Comparison of ENCODE assay signal across 15 cellular contexts in the genomic region with DNA sequence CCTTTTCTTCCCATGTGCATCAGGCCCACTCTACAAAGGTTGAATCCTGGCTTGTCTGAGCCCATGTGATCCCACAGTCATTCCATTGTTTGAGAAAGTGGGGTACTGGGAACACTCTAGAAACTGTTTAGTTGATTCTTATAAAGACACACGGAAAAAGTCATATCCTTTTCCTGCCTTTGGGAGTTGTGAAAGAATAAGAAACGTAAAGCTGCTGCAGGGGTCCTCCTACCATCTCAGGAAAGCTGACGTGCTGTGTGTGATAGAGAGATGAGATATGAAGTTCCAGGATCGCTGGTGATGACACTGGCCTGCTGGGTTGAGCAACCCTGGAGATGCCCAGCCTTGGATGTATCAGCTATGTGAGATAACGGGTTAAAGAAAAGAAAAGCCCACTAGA. TPM values are rescaled to one million over a fixed set of nuclear protein-coding genes. Genes with fewer than 3 reads are reported as not detected.
DNase-seq lines count a peak whose midpoint lies in the region; ATAC-seq and TF ChIP-seq lines count a peak whose summit lies in the region.
"Had no signal": no experiment of that assay in that cellular context is flagged by ENCODE, and none has a peak within 500 bp of the region (broad histone marks: within the 10 kb centered on the region; RNA-seq: fewer than 3 reads in every experiment).

No MANE protein-coding gene starts in this region.

- H3K4me3 Mint-ChIP-seq in activated B cell treated with CpG ODN at 0.5 μM for 24 hours (no peak overlapping the region), endothelial cell (ENCODE audit: unreplicated experiment) (no peak overlapping the region)
- H3K4me3 Mint-ChIP-seq: CD4-positive, alpha-beta memory T cell had no signal

- peak; percentile 28 for DNase-seq in A673 (ENCODE audit: low spot score)
- DNase-seq in activated B cell treated with CpG ODN at 0.5 μM for 24 hours: no peak
- DNase-seq in endothelial cell (ENCODE audit: low spot score): peak; percentile 4
- peak; percentile 10 for DNase-seq in pulmonary artery endothelial cell (ENCODE audit: low read depth, low spot score)
- DNase-seq in thyroid gland: no peak
- no peak for DNase-seq in activated CD4-positive, CD25-positive, alpha-beta regulatory T cell treated with anti-CD3 and anti-CD28 coated beads, Interleukin-2, amount 50 U/mL, for 72 hours
- DNase-seq: BE2C; CD4-positive, alpha-beta memory T cell; DMS79 had no signal

- POLR2A ChIA-PET in A673 (lab: Charles Lee; ENCODE audit: low non-redundant PET) (no interaction called here), activated B cell treated with CpG ODN at 0.5 μM for 24 hours (lab: Charles Lee) (interaction anchor here (0.6 kb wide), 1 partner anchor 26 kb away, joined by 3 read pairs; no protein-coding TSS in a partner anchor)

- intact Hi-C loops in A673 (cut with micrococcal nuclease; ENCODE audit: unreplicated experiment) (no loop called here), activated B cell treated with CpG ODN at 0.5 μM for 24 hours (cut with micrococcal nuclease) (no loop called here), thyroid gland (cut with DNase I) (no loop called here)

- H3K27ac ChIP-seq in A673 (ENCODE audit: low read depth, low read length, poor library complexity, severe bottlenecking) (no peak overlapping the region), thyroid gland (no peak overlapping the region)
- H3K27ac ChIP-seq: C4-2B had no signal

- TF ChIP-seq CTCF in A673 (conservative IDR thresholded peaks at IDR 0.05; ENCODE audit: low read depth, low read length) (no peak), activated B cell treated with CpG ODN at 0.5 μM for 24 hours (IDR thresholded peaks at IDR 0.05) (no peak), endothelial cell (IDR thresholded peaks at IDR 0.05; ENCODE audit: unreplicated experiment) (no peak), thyroid gland (IDR thresholded peaks at IDR 0.05) (no peak)

- H3K27me3 ChIP-seq in A673 (replicated peaks; ENCODE audit: insufficient read depth, low read depth, low read length, poor library complexity) (peaks cover 3% of the 10 kb centered on the region), thyroid gland (no peaks in the 10 kb centered on the region)
- H3K27me3 ChIP-seq: BE2C had no signal

- H3K27me3 Mint-ChIP-seq in activated B cell treated with CpG ODN at 0.5 μM for 24 hours (no peaks in the 10 kb centered on the region), endothelial cell (ENCODE audit: unreplicated experiment) (peaks cover 2% of the 10 kb centered on the region)

- 39 to 40% methylated on average over 4 of the region's 5 CpGs for WGBS in thyroid gland, 2 donors

- H3K4me1 Mint-ChIP-seq in activated B cell treated with CpG ODN at 0.5 μM for 24 hours (peaks cover 18% of the 10 kb centered on the region), endothelial cell (ENCODE audit: unreplicated experiment) (peaks cover 15% of the 10 kb centered on the region)

- TF ChIP-seq POLR2A in thyroid gland (IDR thresholded peaks at IDR 0.05): no peak

- no peak overlapping the region for H3K4me3 ChIP-seq in A673 (ENCODE audit: low read depth, low read length, poor library complexity, severe bottlenecking)
- H3K4me3 ChIP-seq in thyroid gland (replicated peaks in 1 of 3): no peak overlapping the region
- H3K4me3 ChIP-seq: HAP-1 had no signal

- no TSS peak for BruUV-seq in A673 (replicated peaks; lab: Mats Ljungman, UMichigan)

- CTCF ChIA-PET in A673 (lab: Charles Lee) (no interaction called here), activated B cell treated with CpG ODN at 0.5 μM for 24 hours (lab: Charles Lee) (interaction anchor here (1.3 kb wide), 1 partner anchor 149 kb away, joined by 3 read pairs; no protein-coding TSS in a partner anchor)

- no peak for ATAC-seq in activated B cell treated with CpG ODN at 0.5 μM for 24 hours (ENCODE audit: low read depth)
- ATAC-seq in GM21576 (IDR thresholded peaks at IDR 0.05; ENCODE audit: unreplicated experiment): no peak

- no peaks in the 10 kb centered on the region for H3K36me3 ChIP-seq in A673 (ENCODE audit: insufficient read depth, low read length, poor library complexity, severe bottlenecking)
- no peaks in the 10 kb centered on the region for H3K36me3 ChIP-seq in thyroid gland
- H3K36me3 ChIP-seq: BE2C, HAP-1 had no signal

- H3K27ac Mint-ChIP-seq in activated B cell treated with CpG ODN at 0.5 μM for 24 hours (peak overlapping the region; percentile 50), endothelial cell (ENCODE audit: unreplicated experiment) (peak overlapping the region; percentile 87)
- H3K27ac Mint-ChIP-seq: CD4-positive, alpha-beta memory T cell had no signal

- no peaks in the 10 kb centered on the region for H3K9me3 Mint-ChIP-seq in activated B cell treated with CpG ODN at 0.5 μM for 24 hours
- no peaks in the 10 kb centered on the region for H3K9me3 Mint-ChIP-seq in endothelial cell (ENCODE audit: unreplicated experiment)
- H3K9me3 Mint-ChIP-seq: CD4-positive, alpha-beta memory T cell had no signal

- H3K4me1 ChIP-seq in A673 (ENCODE audit: insufficient read depth, low read length, poor library complexity, severe bottlenecking) (no peaks in the 10 kb centered on the region), thyroid gland (no peaks in the 10 kb centered on the region)
- H3K4me1 ChIP-seq: BE2C, HAP-1 had no signal

- H3K36me3 Mint-ChIP-seq in activated B cell treated with CpG ODN at 0.5 μM for 24 hours (ENCODE audit: low read depth) (peaks cover 34% of the 10 kb centered on the region), endothelial cell (ENCODE audit: low read depth, unreplicated experiment) (no peaks in the 10 kb centered on the region)
- H3K36me3 Mint-ChIP-seq: CD4-positive, alpha-beta memory T cell had no signal

- no peaks in the 10 kb centered on the region for H3K9me3 ChIP-seq in A673 (ENCODE audit: low read depth, low read length, poor library complexity, severe bottlenecking)
- no peaks in the 10 kb centered on the region for H3K9me3 ChIP-seq in thyroid gland
- H3K9me3 ChIP-seq: BE2C, HAP-1 had no signal

RNA-seq across cellular contexts. Expression of a gene that starts 21.3 kb away (rescaled TPM):
- total RNA-seq in A673 (2021) (not detected in 2 replicates), activated B cell treated with CpG ODN at 0.5 μM for 24 hours (196 and 199 TPM in 2 replicates), endothelial cell (ENCODE audit: unreplicated experiment) (0.82 TPM), pulmonary artery endothelial cell (not detected in 2 replicates), thyroid gland (10 to 100 TPM in 1 of 4 donors, 1 to 10 TPM in 1, not detected in 2; 1.6 to 25.6 TPM)
- total RNA-seq: A172, G401, HT1080 had no signal

RNA-seq across cellular contexts. Expression of a gene that starts 38.2 kb away (rescaled TPM):
- total RNA-seq in A673 (2021): not detected in 2 replicates
- total RNA-seq in activated B cell treated with CpG ODN at 0.5 μM for 24 hours: 621 and 630 TPM in 2 replicates
- total RNA-seq in endothelial cell (ENCODE audit: unreplicated experiment): 5.1 TPM
- total RNA-seq in pulmonary artery endothelial cell: not detected in 2 replicates
- total RNA-seq in thyroid gland: 10 to 100 TPM; 17.1 to 28.1 (median 22.8) TPM
- total RNA-seq: G401, HT1080 had no signal

Comparison
In these comparisons a context has a peak if more than half of its experiments do, and no peak if none do; other contexts are left out.
1. DNase-seq: peak in A673 (single experiment), endothelial cell (single experiment) and pulmonary artery endothelial cell (single experiment); none in activated B cell treated with CpG ODN at 0.5 μM for 24 hours (single experiment), thyroid gland (0 of 2) and activated CD4-positive, CD25-positive, alpha-beta regulatory T cell treated with anti-CD3 and anti-CD28 coated beads, Interleukin-2, amount 50 U/mL, for 72 hours (single experiment).
2. RNA of a gene that starts 38.2 kb away (total RNA-seq): 621 to 630 TPM in activated B cell treated with CpG ODN at 0.5 μM for 24 hours; 17.1 to 28.1 TPM in thyroid gland, 5.1 TPM in endothelial cell (single experiment), not detected in A673 and not detected in pulmonary artery endothelial cell; every median in the first group is over 10 times any median in the second.